Comparison of ENCODE assay signal across 14 cellular contexts in the genomic region with DNA sequence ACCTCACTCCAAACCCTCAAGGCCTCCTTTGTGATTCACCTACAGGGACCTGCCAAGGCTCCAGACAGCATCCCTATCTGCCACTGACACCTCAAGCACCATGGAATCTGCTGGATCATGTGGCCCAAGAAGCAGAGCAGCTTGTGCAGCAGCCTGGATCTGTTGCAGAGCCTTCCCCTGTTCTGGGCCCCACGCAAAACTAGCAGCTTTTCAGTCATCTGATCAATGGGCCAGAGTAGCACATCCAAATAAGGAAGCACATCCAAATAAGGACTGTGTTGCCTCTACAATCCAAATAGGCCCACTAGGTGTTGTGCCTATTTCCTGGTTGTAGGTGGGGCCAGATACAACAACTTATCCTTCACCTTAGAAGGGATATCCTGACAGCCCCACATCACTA.
DNase-seq lines count a peak whose midpoint lies in the region; ATAC-seq, FAIRE-seq and TF ChIP-seq lines count a peak whose summit lies in the region.
"Had no signal": no experiment of that assay in that cellular context is flagged by ENCODE, and none has a peak within 500 bp of the region (broad histone marks: within the 10 kb centered on the region; RNA-seq: fewer than 3 reads in every experiment).

No MANE protein-coding gene starts in this region.

- H3K27me3 ChIP-seq in GM23338 (ENCODE audit: insufficient read depth) = no peaks in the 10 kb centered on the region
- H3K27me3 ChIP-seq in Karpas-422 (ENCODE audit: low read length) = no peaks in the 10 kb centered on the region
- no peaks in the 10 kb centered on the region for H3K27me3 ChIP-seq in H1 (replicated peaks in 1 of 4; ENCODE audit: control insufficient read depth in 3 of 4, extremely low read depth in 1 of 4, insufficient read depth in 3 of 4, low read length in 3 of 4)
- no peaks in the 10 kb centered on the region for H3K27me3 ChIP-seq in ascending aorta

- peak overlapping the region; percentile 69; the same call in 1 of the 2 replicates for H4K8ac ChIP-seq in H1 (ENCODE audit: extremely low read depth, insufficient read depth, low read length)

- H2BK120ac ChIP-seq in H1 (replicated peaks; ENCODE audit: low read depth, low read length) = no peak overlapping the region

- no peak for TF ChIP-seq RAD21 in H1 (IDR thresholded peaks at IDR 0.05 in 1 of 2, conservative IDR thresholded peaks at IDR 0.05 in 1 of 2; ENCODE audit: low read depth in 2 of 2, low read length in 2 of 2)

- no peaks in the 10 kb centered on the region for H3K23me2 ChIP-seq in H1 (ENCODE audit: low read depth, low read length)

- H3K4me3 ChIP-seq in GM23338 (no peak overlapping the region), Karpas-422 (ENCODE audit: low read length) (no peak overlapping the region), H1 (ENCODE audit: extremely low read depth in 1 of 4, insufficient read depth in 2 of 4, low read depth in 3 of 4, low read length in 4 of 4) (no peak overlapping the region), ascending aorta (no peak overlapping the region)

- H3K9me2 ChIP-seq in GM23338 (ENCODE audit: insufficient read depth) (no peaks in the 10 kb centered on the region; the same call in 1 of the 2 replicates), Karpas-422 (replicated peaks; ENCODE audit: insufficient read depth, low read length) (no peaks in the 10 kb centered on the region)

- no peak overlapping the region for H2BK5ac ChIP-seq in H1 (ENCODE audit: low read depth, low read length)

- peak overlapping the region; percentile 52; the same call in 1 of the 2 replicates for H2AFZ ChIP-seq in GM23338
- no peak overlapping the region for H2AFZ ChIP-seq in Karpas-422 (ENCODE audit: low read length)
- H2AFZ ChIP-seq in H1 (ENCODE audit: low read length) = 0 out of 2 replicates have a peak overlapping the region, but pooled peaks have one; percentile 72

- H3K18ac ChIP-seq in H1 (ENCODE audit: extremely low read depth, low read length) = no peak overlapping the region

- H3K27ac ChIP-seq in GM23338 (ENCODE audit: low read depth) (no peak overlapping the region), Karpas-422 (ENCODE audit: low read length) (no peak overlapping the region), H1 (ENCODE audit: low read depth, low read length) (no peak overlapping the region), ascending aorta (no peak overlapping the region)

- H3K36me3 ChIP-seq in GM23338 (ENCODE audit: insufficient read depth) (no peaks in the 10 kb centered on the region), Karpas-422 (ENCODE audit: insufficient read depth, low read length) (no peaks in the 10 kb centered on the region), H1 (ENCODE audit: control insufficient read depth in 2 of 4, insufficient read depth in 4 of 4, low read length in 3 of 4) (no peaks in the 10 kb centered on the region), ascending aorta (no peaks in the 10 kb centered on the region)

- no peak overlapping the region for H2AK5ac ChIP-seq in H1 (ENCODE audit: low read depth, low read length)

- no peak for TF ChIP-seq POLR2A in H1 (IDR thresholded peaks at IDR 0.05; ENCODE audit: control extremely low read depth in 1 of 2, low read depth in 2 of 2, low read length in 2 of 2)

- no peak for DNase-seq in GM23338 (ENCODE audit: low spot score)
- DNase-seq in Karpas-422 = peak; percentile 46
- DNase-seq in H1 (ENCODE audit: low read depth in 1 of 2, low spot score in 2 of 2) = no peak
- peak; percentile 60 for DNase-seq in osteocyte (ENCODE audit: extremely low spot score, unreplicated experiment)
- DNase-seq in OCI-M1 (lab: John Stamatoyannopoulos, UW) = no peak
- DNase-seq in ascending aorta (ENCODE audit: low spot score in 2 of 2) = no peak
- DNase-seq: CD8-positive, alpha-beta T cell; COR-L47; DMS153 had no signal

- WGBS in H1 (ENCODE audit: extremely low coverage in 1 of 2, insufficient coverage in 1 of 2, insufficient read length in 1 of 2, insufficient replicate concordance in 2 of 2, low coverage in 1 of 2, low lambda C conversion rate in 2 of 2, missing lambda C conversion rate in 1 of 2), 2 experiments = 92% methylated on average over 1 of the region's 1 CpG; no CpG with 5 or more reads in 1 of the 2 experiments

- H2BK20ac ChIP-seq in H1 (ENCODE audit: low read length) = no peak overlapping the region

- H3K14ac ChIP-seq in H1 (ENCODE audit: insufficient read length) = no peak overlapping the region

- H3K27me3 Mint-ChIP-seq in GM23338 (ENCODE audit: insufficient read depth, low read depth, poor library complexity) (peaks cover 3% of the 10 kb centered on the region), osteocyte (ENCODE audit: unreplicated experiment) (peaks cover 7% of the 10 kb centered on the region)

- no peak overlapping the region for H3K4ac ChIP-seq in H1 (replicated peaks; ENCODE audit: insufficient read length, low read depth, low read length)

- no peak overlapping the region for H3K56ac ChIP-seq in H1 (replicated peaks; ENCODE audit: insufficient read length, low read depth, low read length)

- no peaks in the 10 kb centered on the region for H3K79me2 ChIP-seq in GM23338 (replicated peaks; ENCODE audit: insufficient read depth)
- H3K79me2 ChIP-seq in Karpas-422 (ENCODE audit: low read length) = no peaks in the 10 kb centered on the region
- no peaks in the 10 kb centered on the region for H3K79me2 ChIP-seq in H1 (ENCODE audit: control insufficient read depth in 1 of 2, insufficient read depth in 2 of 2, low read length in 2 of 2)

- no peak overlapping the region for H3K23ac ChIP-seq in H1 (ENCODE audit: insufficient read length)

- H2BK12ac ChIP-seq in H1 (ENCODE audit: low read depth, low read length) = no peak overlapping the region

- intact Hi-C loops in ascending aorta (cut with DNase I) = no loop called here

- no peaks in the 10 kb centered on the region for H3K36me3 Mint-ChIP-seq in GM23338 (ENCODE audit: low read depth)
- H3K36me3 Mint-ChIP-seq in osteocyte (ENCODE audit: unreplicated experiment) = no peaks in the 10 kb centered on the region
- H3K36me3 Mint-ChIP-seq: CD14-positive monocyte; CD8-positive, alpha-beta T cell had no signal

- no peaks in the 10 kb centered on the region for H4K20me1 ChIP-seq in GM23338 (replicated peaks; ENCODE audit: insufficient read depth)
- H4K20me1 ChIP-seq in Karpas-422 (ENCODE audit: insufficient read depth, low read depth, low read length) = no peaks in the 10 kb centered on the region
- no peaks in the 10 kb centered on the region for H4K20me1 ChIP-seq in H1 (replicated peaks in 1 of 2; ENCODE audit: control insufficient read depth in 1 of 2, insufficient read depth in 2 of 2, low read length in 2 of 2)

- H3K9me3 ChIP-seq in Karpas-422 (ENCODE audit: low read length) = no peaks in the 10 kb centered on the region
- no peaks in the 10 kb centered on the region for H3K9me3 ChIP-seq in H1 (ENCODE audit: insufficient read depth in 2 of 2, low read depth in 1 of 2, low read length in 1 of 2)
- H3K9me3 ChIP-seq in ascending aorta = no peaks in the 10 kb centered on the region

- H3K4me3 Mint-ChIP-seq in GM23338 (no peak overlapping the region), osteocyte (ENCODE audit: unreplicated experiment) (no peak overlapping the region)
- H3K4me3 Mint-ChIP-seq: CD14-positive monocyte; CD8-positive, alpha-beta T cell had no signal

- POLR2A ChIA-PET in H1 (lab: Charles Lee; ENCODE audit: partially characterized antibody) = no interaction called here

- H4K91ac ChIP-seq in H1 (replicated peaks; ENCODE audit: insufficient read length, low read length) = no peak overlapping the region

- no peak for TF ChIP-seq EP300 in H1 (IDR thresholded peaks at IDR 0.05; ENCODE audit: borderline replicate concordance in 1 of 2, low read depth in 2 of 2, low read length in 2 of 2)

- H3F3A ChIP-seq in GM23338 (replicated peaks; ENCODE audit: low read depth) = no peaks in the 10 kb centered on the region

- H3K9me3 Mint-ChIP-seq in GM23338 (no peaks in the 10 kb centered on the region), osteocyte (ENCODE audit: unreplicated experiment) (no peaks in the 10 kb centered on the region)
- H3K9me3 Mint-ChIP-seq: CD8-positive, alpha-beta T cell had no signal

- TF ChIP-seq CTCF in GM23338 (conservative IDR thresholded peaks at IDR 0.05; ENCODE audit: low read depth in 2 of 2) = no peak
- TF ChIP-seq CTCF in H1 (IDR thresholded peaks at IDR 0.05; ENCODE audit: control extremely low read depth in 1 of 3, insufficient read depth in 1 of 3, low read depth in 1 of 3, low read length in 3 of 3) = no peak
- no peak for TF ChIP-seq CTCF in osteocyte (IDR thresholded peaks at IDR 0.05)
- no peak for TF ChIP-seq CTCF in ascending aorta (IDR thresholded peaks at IDR 0.05)

- ATAC-seq in GM23338 = peak; percentile 71
- ATAC-seq: CD8-positive, alpha-beta T cell; HepG2 had no signal

- no peaks in the 10 kb centered on the region for H3K79me1 ChIP-seq in H1 (ENCODE audit: low read depth, low read length)

- H3K9ac ChIP-seq in Karpas-422 (ENCODE audit: low read length) (no peak overlapping the region), H1 (replicated peaks in 1 of 4; ENCODE audit: extremely low read depth in 1 of 4, low read depth in 3 of 4, low read length in 3 of 4) (no peak overlapping the region)

- H4K5ac ChIP-seq in H1 (ENCODE audit: insufficient read length, low read depth, low read length) = no peak overlapping the region

- H3K4me1 Mint-ChIP-seq in GM23338 (peaks cover 5% of the 10 kb centered on the region; the same call in 1 of the 3 replicates), osteocyte (ENCODE audit: unreplicated experiment) (no peaks in the 10 kb centered on the region)
- H3K4me1 Mint-ChIP-seq: CD14-positive monocyte had no signal

- no peak overlapping the region for H2BK15ac ChIP-seq in H1 (ENCODE audit: low read length)

- H3K4me2 ChIP-seq in GM23338 (no peak overlapping the region), Karpas-422 (ENCODE audit: low read depth, low read length, poor library complexity, severe bottlenecking) (no peak overlapping the region), H1 (ENCODE audit: insufficient read depth in 1 of 2, low read depth in 2 of 2, low read length in 2 of 2) (no peak overlapping the region)

- no peaks in the 10 kb centered on the region for H3K4me1 ChIP-seq in GM23338 (ENCODE audit: insufficient read depth)
- peaks cover 3% of the 10 kb centered on the region for H3K4me1 ChIP-seq in Karpas-422 (ENCODE audit: low read length)
- 0 out of 7 replicates have a peak, but pooled peaks cover 0 to 4% (median 0%) of the 10 kb centered on the region in 4 experiments for H3K4me1 ChIP-seq in H1 (replicated peaks in 1 of 4; ENCODE audit: control insufficient read depth in 3 of 4, insufficient read depth in 4 of 4, low read length in 3 of 4)
- no peaks in the 10 kb centered on the region for H3K4me1 ChIP-seq in ascending aorta

- FAIRE-seq in H1 (lab: Jason Lieb, UNC) = no peak
- FAIRE-seq: D721Med, H54, HepG2, HTR-8/SVneo had no signal

- H3K27ac Mint-ChIP-seq in GM23338 = no peak overlapping the region
- H3K27ac Mint-ChIP-seq in osteocyte (ENCODE audit: unreplicated experiment) = no peak overlapping the region
- H3K27ac Mint-ChIP-seq: CD14-positive monocyte; CD8-positive, alpha-beta T cell had no signal

- CTCF ChIA-PET in H1 (lab: Charles Lee; ENCODE audit: partially characterized antibody) = interaction anchor here (0.9 to 1.1 kb wide), 2 partner anchors 224 to 225 kb away, joined by 3 read pairs; no protein-coding TSS in a partner anchor

TF ChIP-seq in GM23338, 12 proteins besides CTCF, POLR2A, EP300 and RAD21 (continues in another document):
- TF ChIP-seq STAT1 (IDR thresholded peaks at IDR 0.05; ENCODE audit: unreplicated experiment) = no peak

Comparison
In these comparisons a context has a peak if more than half of its experiments do, and no peak if none do; other contexts are left out.
1. DNase-seq: peak in Karpas-422 (single experiment) and osteocyte (single experiment); none in GM23338 (single experiment), H1 (0 of 2), OCI-M1 (single experiment) and ascending aorta (0 of 2).